ENCODE assay signal across 1 cellular context in genomic region chr16:53892155-53892554, GRCh38.
A peak's percentile ranks its signal among the peaks of the same experiment; 100 is the strongest.
TF ChIP-seq lines count a peak whose summit lies in the region.

No MANE protein-coding gene starts in this region.

TF ChIP-seq in HepG2, 621 proteins besides CTCF, POLR2A, EP300 and RAD21 (continued from another document):
- 0 out of 2 replicates have a peak, but pooled peaks have one; percentile 22 for TF ChIP-seq ZNF280D (CRISPR knock-in tag; IDR thresholded peaks at IDR 0.05)
- no peak for TF ChIP-seq ZNF746 (CRISPR knock-in tag; IDR thresholded peaks at IDR 0.05)
- TF ChIP-seq ELF3 (CRISPR knock-in tag; IDR thresholded peaks at IDR 0.05) = no peak
- TF ChIP-seq ARID2 (CRISPR knock-in tag; IDR thresholded peaks at IDR 0.05; ENCODE audit: borderline replicate concordance) = 0 out of 2 replicates have a peak, but pooled peaks have one; percentile 49
- TF ChIP-seq MIXL1 (CRISPR knock-in tag; IDR thresholded peaks at IDR 0.05) = 0 out of 2 replicates have a peak, but pooled peaks have one; percentile 38
- TF ChIP-seq ZNF850 (CRISPR knock-in tag; conservative IDR thresholded peaks at IDR 0.05) = no peak
- TF ChIP-seq ZNF780A (CRISPR knock-in tag; IDR thresholded peaks at IDR 0.05) = 0 out of 2 replicates have a peak, but pooled peaks have one; percentile 26
- TF ChIP-seq ATM (IDR thresholded peaks at IDR 0.05; ENCODE audit: borderline replicate concordance) = no peak
- TF ChIP-seq ARID5B (CRISPR knock-in tag; IDR thresholded peaks at IDR 0.05) = peak; percentile 48; the same call in 1 of the 2 replicates
- TF ChIP-seq ZBTB39 (CRISPR knock-in tag; IDR thresholded peaks at IDR 0.05) = no peak
- peak in 1 of 2 experiments; percentile 30; a peak in 1 of 4 replicates for TF ChIP-seq HMGXB4 (CRISPR knock-in tag; IDR thresholded peaks at IDR 0.05; ENCODE audit: borderline replicate concordance in 1 of 2, low read depth in 1 of 2)
- peak; percentile 75 for TF ChIP-seq SMC3 (IDR thresholded peaks at IDR 0.05; ENCODE audit: low read length)
- TF ChIP-seq ZNF782 (CRISPR knock-in tag; IDR thresholded peaks at IDR 0.05; ENCODE audit: borderline replicate concordance) = no peak
- no peak for TF ChIP-seq GTF3A (CRISPR knock-in tag; conservative IDR thresholded peaks at IDR 0.05)
- no peak for TF ChIP-seq IKZF4 (CRISPR knock-in tag; IDR thresholded peaks at IDR 0.05; ENCODE audit: borderline replicate concordance, low read depth, not compliant biosample characterization)
- peak; percentile 35 for TF ChIP-seq BCL6 (CRISPR knock-in tag; IDR thresholded peaks at IDR 0.05)
- TF ChIP-seq HNRNPUL1 (IDR thresholded peaks at IDR 0.05; ENCODE audit: low read depth, low read length) = no peak
